ENCODE assay signal across 7 cellular contexts in genomic region chr5:162217037-162217436, GRCh38.
"Had no signal": no experiment of that assay in that cellular context is flagged by ENCODE, and none has a peak within 500 bp of the region (broad histone marks: within the 10 kb centered on the region; RNA-seq: fewer than 3 reads in every experiment).

No MANE protein-coding gene starts in this region.

- H3K4me3 Mint-ChIP-seq: IgD-negative memory B cell had no signal

- H3K4me1 Mint-ChIP-seq: IgD-negative memory B cell had no signal

- H3K27me3 Mint-ChIP-seq: IgD-negative memory B cell had no signal

- ATAC-seq: HepG2, K562 had no signal

- H3K27ac Mint-ChIP-seq: IgD-negative memory B cell had no signal

- H3K27ac ChIP-seq: HL-60 had no signal

- DNase-seq: IMR-90, KBM-7, KG1 had no signal

- H3K36me3 Mint-ChIP-seq: IgD-negative memory B cell had no signal

- H3K4me3 ChIP-seq: K562 had no signal
